1 cellular context compared by ENCODE assay signal in the genomic region with DNA sequence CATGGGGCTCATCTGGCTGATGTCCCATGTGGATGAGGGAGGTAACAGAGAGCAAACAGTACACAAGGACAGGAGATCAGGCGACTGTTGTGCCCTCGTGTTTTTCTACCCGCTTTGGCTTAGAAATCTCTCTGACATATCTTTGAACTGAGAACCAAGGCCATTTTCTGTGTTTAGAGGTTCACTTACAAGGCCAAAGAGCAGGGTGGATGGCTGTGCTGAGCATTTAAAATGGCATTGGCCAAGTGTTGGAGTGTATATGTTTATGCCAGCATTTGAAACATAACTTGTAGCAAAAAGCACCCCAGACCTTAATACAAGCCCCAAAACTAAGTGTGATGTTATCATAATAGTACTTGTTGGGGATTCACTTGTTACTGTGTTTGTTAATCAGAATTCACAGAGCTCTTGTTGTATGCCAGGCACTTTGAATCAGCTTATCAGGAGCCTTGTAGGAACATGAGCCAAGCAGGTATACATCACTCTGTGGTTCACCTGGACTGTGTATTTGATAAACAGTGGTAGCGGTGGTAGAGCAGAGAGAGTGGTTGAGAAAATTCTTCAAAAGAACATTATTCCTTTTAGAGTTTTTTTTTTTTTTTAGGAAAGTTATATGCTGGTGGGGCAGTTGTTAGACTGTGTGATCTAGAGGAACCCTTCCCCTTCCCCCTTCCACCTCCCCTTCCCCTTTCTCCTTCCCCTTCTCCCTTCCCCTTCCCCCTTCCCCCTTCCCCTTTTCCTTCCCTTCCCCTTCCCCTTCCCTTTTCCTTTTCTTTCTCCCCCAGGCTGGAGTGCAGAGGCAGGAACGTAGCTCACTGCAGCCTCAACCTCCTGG.
TF ChIP-seq lines count a peak whose summit lies in the region.

No MANE protein-coding gene starts in this region.

TF ChIP-seq in HepG2, 621 proteins besides CTCF, POLR2A, EP300 and RAD21 (continued from another document and continues in another):
- TF ChIP-seq, protein P1, sequence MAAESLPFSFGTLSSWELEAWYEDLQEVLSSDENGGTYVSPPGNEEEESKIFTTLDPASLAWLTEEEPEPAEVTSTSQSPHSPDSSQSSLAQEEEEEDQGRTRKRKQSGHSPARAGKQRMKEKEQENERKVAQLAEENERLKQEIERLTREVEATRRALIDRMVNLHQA (CRISPR knock-in tag; IDR thresholded peaks at IDR 0.05) = peak; percentile 65; the same call in 1 of the 2 replicates
- no peak for TF ChIP-seq ZNF20 (CRISPR knock-in tag; IDR thresholded peaks at IDR 0.05)
- TF ChIP-seq NR1H2 (CRISPR knock-in tag; IDR thresholded peaks at IDR 0.05; ENCODE audit: borderline replicate concordance, low read depth) = no peak
- peak; percentile 47; the same call in 1 of the 2 replicates for TF ChIP-seq ARNT2 (CRISPR knock-in tag; IDR thresholded peaks at IDR 0.05; ENCODE audit: low read depth)
- peak; percentile 48 to 64; a peak in 2 of 4 replicates for TF ChIP-seq NR2F1 (CRISPR knock-in tag; IDR thresholded peaks at IDR 0.05)
- TF ChIP-seq, protein P2, sequence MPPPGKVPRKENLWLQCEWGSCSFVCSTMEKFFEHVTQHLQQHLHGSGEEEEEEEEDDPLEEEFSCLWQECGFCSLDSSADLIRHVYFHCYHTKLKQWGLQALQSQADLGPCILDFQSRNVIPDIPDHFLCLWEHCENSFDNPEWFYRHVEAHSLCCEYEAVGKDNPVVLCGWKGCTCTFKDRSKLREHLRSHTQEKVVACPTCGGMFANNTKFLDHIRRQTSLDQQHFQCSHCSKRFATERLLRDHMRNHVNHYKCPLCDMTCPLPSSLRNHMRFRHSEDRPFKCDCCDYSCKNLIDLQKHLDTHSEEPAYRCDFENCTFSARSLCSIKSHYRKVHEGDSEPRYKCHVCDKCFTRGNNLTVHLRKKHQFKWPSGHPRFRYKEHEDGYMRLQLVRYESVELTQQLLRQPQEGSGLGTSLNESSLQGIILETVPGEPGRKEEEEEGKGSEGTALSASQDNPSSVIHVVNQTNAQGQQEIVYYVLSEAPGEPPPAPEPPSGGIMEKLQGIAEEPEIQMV (CRISPR knock-in tag; IDR thresholded peaks at IDR 0.05; ENCODE audit: low read depth) = no peak
- no peak for TF ChIP-seq ZNF563 (CRISPR knock-in tag; IDR thresholded peaks at IDR 0.05)
- TF ChIP-seq ZNF263 (CRISPR knock-in tag; IDR thresholded peaks at IDR 0.05) = peak; percentile 66; the same call in 1 of the 2 replicates
- TF ChIP-seq, protein P3, sequence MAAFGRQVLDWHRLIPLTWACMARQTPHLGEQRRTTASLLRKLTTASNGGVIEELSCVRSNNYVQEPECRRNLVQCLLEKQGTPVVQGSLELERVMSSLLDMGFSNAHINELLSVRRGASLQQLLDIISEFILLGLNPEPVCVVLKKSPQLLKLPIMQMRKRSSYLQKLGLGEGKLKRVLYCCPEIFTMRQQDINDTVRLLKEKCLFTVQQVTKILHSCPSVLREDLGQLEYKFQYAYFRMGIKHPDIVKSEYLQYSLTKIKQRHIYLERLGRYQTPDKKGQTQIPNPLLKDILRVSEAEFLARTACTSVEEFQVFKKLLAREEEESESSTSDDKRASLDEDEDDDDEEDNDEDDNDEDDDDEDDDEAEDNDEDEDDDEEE (CRISPR knock-in tag; IDR thresholded peaks at IDR 0.05) = no peak
- no peak for TF ChIP-seq ZNF510 (CRISPR knock-in tag; IDR thresholded peaks at IDR 0.05; ENCODE audit: low read depth)
- peak; percentile 71 for TF ChIP-seq CEBPG (CRISPR knock-in tag; IDR thresholded peaks at IDR 0.05)
- TF ChIP-seq ZNF567 (CRISPR knock-in tag; IDR thresholded peaks at IDR 0.05; ENCODE audit: borderline replicate concordance) = no peak
- TF ChIP-seq TBL1XR1 (IDR thresholded peaks at IDR 0.05; ENCODE audit: borderline replicate concordance, low read length, partially characterized antibody) = peak; percentile 88
- no peak for TF ChIP-seq ZSCAN22 (CRISPR knock-in tag; IDR thresholded peaks at IDR 0.05)
- no peak; the same call in 1 of the 2 replicates for TF ChIP-seq STAT5B (CRISPR knock-in tag; IDR thresholded peaks at IDR 0.05)
- TF ChIP-seq SSRP1 (CRISPR knock-in tag; IDR thresholded peaks at IDR 0.05) = peak; percentile 27; the same call in 1 of the 2 replicates
- no peak for TF ChIP-seq CBX2 (IDR thresholded peaks at IDR 0.05; ENCODE audit: low read depth, low read length)
- TF ChIP-seq CBX2 (CRISPR knock-in tag; IDR thresholded peaks at IDR 0.05; ENCODE audit: low read depth) = no peak
- TF ChIP-seq SIN3A (IDR thresholded peaks at IDR 0.05; ENCODE audit: borderline replicate concordance, low read depth, low read length) = peak; percentile 72
- TF ChIP-seq, protein P4, sequence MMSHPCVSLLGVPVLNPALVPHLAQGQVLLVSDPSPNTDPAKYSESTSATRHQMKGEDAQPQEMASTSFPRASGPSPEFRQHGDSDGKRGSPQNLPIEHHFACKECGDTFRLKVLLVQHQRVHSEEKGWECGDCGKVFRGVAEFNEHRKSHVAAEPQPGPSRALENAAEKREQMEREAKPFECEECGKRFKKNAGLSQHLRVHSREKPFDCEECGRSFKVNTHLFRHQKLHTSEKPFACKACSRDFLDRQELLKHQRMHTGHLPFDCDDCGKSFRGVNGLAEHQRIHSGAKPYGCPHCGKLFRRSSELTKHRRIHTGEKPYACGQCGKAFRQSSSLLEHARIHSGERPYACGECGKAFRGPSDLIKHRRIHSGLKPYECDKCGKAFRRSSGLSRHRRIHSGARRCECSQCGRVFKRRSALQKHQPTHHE (CRISPR knock-in tag; IDR thresholded peaks at IDR 0.05; ENCODE audit: borderline replicate concordance) = no peak
- 0 out of 2 replicates have a peak, but pooled peaks have one; percentile 79 for TF ChIP-seq ZNF33B (CRISPR knock-in tag; IDR thresholded peaks at IDR 0.05)
- TF ChIP-seq KDM1A (CRISPR knock-in tag; IDR thresholded peaks at IDR 0.05) = 0 out of 2 replicates have a peak, but pooled peaks have one; percentile 38
- TF ChIP-seq SYNCRIP (IDR thresholded peaks at IDR 0.05; ENCODE audit: insufficient read depth, low read depth, low read length) = no peak
- TF ChIP-seq, protein P5, sequence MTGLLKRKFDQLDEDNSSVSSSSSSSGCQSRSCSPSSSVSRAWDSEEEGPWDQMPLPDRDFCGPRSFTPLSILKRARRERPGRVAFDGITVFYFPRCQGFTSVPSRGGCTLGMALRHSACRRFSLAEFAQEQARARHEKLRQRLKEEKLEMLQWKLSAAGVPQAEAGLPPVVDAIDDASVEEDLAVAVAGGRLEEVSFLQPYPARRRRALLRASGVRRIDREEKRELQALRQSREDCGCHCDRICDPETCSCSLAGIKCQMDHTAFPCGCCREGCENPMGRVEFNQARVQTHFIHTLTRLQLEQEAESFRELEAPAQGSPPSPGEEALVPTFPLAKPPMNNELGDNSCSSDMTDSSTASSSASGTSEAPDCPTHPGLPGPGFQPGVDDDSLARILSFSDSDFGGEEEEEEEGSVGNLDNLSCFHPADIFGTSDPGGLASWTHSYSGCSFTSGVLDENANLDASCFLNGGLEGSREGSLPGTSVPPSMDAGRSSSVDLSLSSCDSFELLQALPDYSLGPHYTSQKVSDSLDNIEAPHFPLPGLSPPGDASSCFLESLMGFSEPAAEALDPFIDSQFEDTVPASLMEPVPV (CRISPR knock-in tag; IDR thresholded peaks at IDR 0.05) = no peak
- TF ChIP-seq, protein P6, sequence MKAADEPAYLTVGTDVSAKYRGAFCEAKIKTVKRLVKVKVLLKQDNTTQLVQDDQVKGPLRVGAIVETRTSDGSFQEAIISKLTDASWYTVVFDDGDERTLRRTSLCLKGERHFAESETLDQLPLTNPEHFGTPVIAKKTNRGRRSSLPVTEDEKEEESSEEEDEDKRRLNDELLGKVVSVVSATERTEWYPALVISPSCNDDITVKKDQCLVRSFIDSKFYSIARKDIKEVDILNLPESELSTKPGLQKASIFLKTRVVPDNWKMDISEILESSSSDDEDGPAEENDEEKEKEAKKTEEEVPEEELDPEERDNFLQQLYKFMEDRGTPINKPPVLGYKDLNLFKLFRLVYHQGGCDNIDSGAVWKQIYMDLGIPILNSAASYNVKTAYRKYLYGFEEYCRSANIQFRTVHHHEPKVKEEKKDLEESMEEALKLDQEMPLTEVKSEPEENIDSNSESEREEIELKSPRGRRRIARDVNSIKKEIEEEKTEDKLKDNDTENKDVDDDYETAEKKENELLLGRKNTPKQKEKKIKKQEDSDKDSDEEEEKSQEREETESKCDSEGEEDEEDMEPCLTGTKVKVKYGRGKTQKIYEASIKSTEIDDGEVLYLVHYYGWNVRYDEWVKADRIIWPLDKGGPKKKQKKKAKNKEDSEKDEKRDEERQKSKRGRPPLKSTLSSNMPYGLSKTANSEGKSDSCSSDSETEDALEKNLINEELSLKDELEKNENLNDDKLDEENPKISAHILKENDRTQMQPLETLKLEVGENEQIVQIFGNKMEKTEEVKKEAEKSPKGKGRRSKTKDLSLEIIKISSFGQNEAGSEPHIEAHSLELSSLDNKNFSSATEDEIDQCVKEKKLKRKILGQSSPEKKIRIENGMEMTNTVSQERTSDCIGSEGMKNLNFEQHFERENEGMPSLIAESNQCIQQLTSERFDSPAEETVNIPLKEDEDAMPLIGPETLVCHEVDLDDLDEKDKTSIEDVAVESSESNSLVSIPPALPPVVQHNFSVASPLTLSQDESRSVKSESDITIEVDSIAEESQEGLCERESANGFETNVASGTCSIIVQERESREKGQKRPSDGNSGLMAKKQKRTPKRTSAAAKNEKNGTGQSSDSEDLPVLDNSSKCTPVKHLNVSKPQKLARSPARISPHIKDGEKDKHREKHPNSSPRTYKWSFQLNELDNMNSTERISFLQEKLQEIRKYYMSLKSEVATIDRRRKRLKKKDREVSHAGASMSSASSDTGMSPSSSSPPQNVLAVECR (CRISPR knock-in tag; IDR thresholded peaks at IDR 0.05; ENCODE audit: borderline replicate concordance) = peak; percentile 73; the same call in 1 of the 2 replicates
- TF ChIP-seq ZNF317 (CRISPR knock-in tag; IDR thresholded peaks at IDR 0.05) = peak; percentile 89; the same call in 1 of the 2 replicates
- no peak for TF ChIP-seq ZFP36 (IDR thresholded peaks at IDR 0.05; ENCODE audit: borderline replicate concordance, low read depth, low read length, partially characterized antibody)
- TF ChIP-seq RFXANK (CRISPR knock-in tag; IDR thresholded peaks at IDR 0.05) = peak; percentile 91
- no peak for TF ChIP-seq FLYWCH1 (CRISPR knock-in tag; IDR thresholded peaks at IDR 0.05)
- peak; percentile 63; the same call in 1 of the 2 replicates for TF ChIP-seq NR2C2 (CRISPR knock-in tag; IDR thresholded peaks at IDR 0.05; ENCODE audit: borderline replicate concordance)
- peak; percentile 60; the same call in 1 of the 2 replicates for TF ChIP-seq ZBTB3 (CRISPR knock-in tag; IDR thresholded peaks at IDR 0.05; ENCODE audit: borderline replicate concordance, low read depth)
- no peak for TF ChIP-seq ZNF777 (CRISPR knock-in tag; IDR thresholded peaks at IDR 0.05)
- peak; percentile 98 for TF ChIP-seq EHMT2 (IDR thresholded peaks at IDR 0.05; ENCODE audit: borderline replicate concordance, low read depth, low read length)
- TF ChIP-seq SRF (IDR thresholded peaks at IDR 0.05; ENCODE audit: low read depth, low read length) = no peak
- TF ChIP-seq TRIM24 (CRISPR knock-in tag; IDR thresholded peaks at IDR 0.05) = no peak
- TF ChIP-seq AGO1 (IDR thresholded peaks at IDR 0.05; ENCODE audit: low read depth, low read length, poor library complexity, severe bottlenecking) = no peak
- TF ChIP-seq ZNF350 (CRISPR knock-in tag; IDR thresholded peaks at IDR 0.05; ENCODE audit: borderline replicate concordance, low read depth) = no peak
- TF ChIP-seq, protein P7, sequence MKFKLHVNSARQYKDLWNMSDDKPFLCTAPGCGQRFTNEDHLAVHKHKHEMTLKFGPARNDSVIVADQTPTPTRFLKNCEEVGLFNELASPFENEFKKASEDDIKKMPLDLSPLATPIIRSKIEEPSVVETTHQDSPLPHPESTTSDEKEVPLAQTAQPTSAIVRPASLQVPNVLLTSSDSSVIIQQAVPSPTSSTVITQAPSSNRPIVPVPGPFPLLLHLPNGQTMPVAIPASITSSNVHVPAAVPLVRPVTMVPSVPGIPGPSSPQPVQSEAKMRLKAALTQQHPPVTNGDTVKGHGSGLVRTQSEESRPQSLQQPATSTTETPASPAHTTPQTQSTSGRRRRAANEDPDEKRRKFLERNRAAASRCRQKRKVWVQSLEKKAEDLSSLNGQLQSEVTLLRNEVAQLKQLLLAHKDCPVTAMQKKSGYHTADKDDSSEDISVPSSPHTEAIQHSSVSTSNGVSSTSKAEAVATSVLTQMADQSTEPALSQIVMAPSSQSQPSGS (CRISPR knock-in tag; IDR thresholded peaks at IDR 0.05) = peak; percentile 89
- no peak for TF ChIP-seq HOXA7 (CRISPR knock-in tag; IDR thresholded peaks at IDR 0.05)
- peak; percentile 94 for TF ChIP-seq PPARG (CRISPR knock-in tag; conservative IDR thresholded peaks at IDR 0.05)
- TF ChIP-seq MBD4 (IDR thresholded peaks at IDR 0.05; ENCODE audit: borderline replicate concordance, low read length) = 0 out of 2 replicates have a peak, but pooled peaks have one; percentile 92
- no peak for TF ChIP-seq HNRNPLL (IDR thresholded peaks at IDR 0.05; ENCODE audit: low read depth, low read length, poor library complexity, severe bottlenecking)
- TF ChIP-seq ZSCAN25 (CRISPR knock-in tag; IDR thresholded peaks at IDR 0.05) = peak; percentile 72; the same call in 1 of the 2 replicates
- TF ChIP-seq U2AF2 (IDR thresholded peaks at IDR 0.05; ENCODE audit: low read depth, low read length) = no peak
- TF ChIP-seq HES4 (CRISPR knock-in tag; IDR thresholded peaks at IDR 0.05; ENCODE audit: borderline replicate concordance) = no peak
- 0 out of 2 replicates have a peak, but pooled peaks have one; percentile 38 for TF ChIP-seq ZIK1 (CRISPR knock-in tag; IDR thresholded peaks at IDR 0.05; ENCODE audit: borderline replicate concordance, low read depth)
- TF ChIP-seq RFX1 (IDR thresholded peaks at IDR 0.05) = no peak
- no peak for TF ChIP-seq ZFYVE20 (CRISPR knock-in tag; IDR thresholded peaks at IDR 0.05; ENCODE audit: borderline replicate concordance, low read depth)
- no peak for TF ChIP-seq ZFP41 (CRISPR knock-in tag; IDR thresholded peaks at IDR 0.05; ENCODE audit: borderline replicate concordance)
- TF ChIP-seq BORCS8-MEF2B (CRISPR knock-in tag; IDR thresholded peaks at IDR 0.05) = peak; percentile 72; the same call in 1 of the 2 replicates
- TF ChIP-seq RFX5 (IDR thresholded peaks at IDR 0.05; ENCODE audit: low read depth, low read length) = no peak
- no peak for TF ChIP-seq ATF7-NPFF (CRISPR knock-in tag; IDR thresholded peaks at IDR 0.05; ENCODE audit: low read depth)
- TF ChIP-seq ZNF747 (CRISPR knock-in tag; IDR thresholded peaks at IDR 0.05; ENCODE audit: borderline replicate concordance) = peak; percentile 87; the same call in 1 of the 2 replicates
- no peak for TF ChIP-seq KAT2B (IDR thresholded peaks at IDR 0.05; ENCODE audit: borderline replicate concordance, low read depth, low read length)
- peak; percentile 93; the same call in 1 of the 2 replicates for TF ChIP-seq MIXL1 (CRISPR knock-in tag; IDR thresholded peaks at IDR 0.05)
- TF ChIP-seq ZNF570 (CRISPR knock-in tag; IDR thresholded peaks at IDR 0.05; ENCODE audit: borderline replicate concordance) = no peak
- TF ChIP-seq ZNF230 (CRISPR knock-in tag; IDR thresholded peaks at IDR 0.05) = 0 out of 2 replicates have a peak, but pooled peaks have one; percentile 51
- TF ChIP-seq ZNF709 (CRISPR knock-in tag; IDR thresholded peaks at IDR 0.05) = no peak
